Comparison of ENCODE assay signal across 38 cellular contexts in the genomic region with DNA sequence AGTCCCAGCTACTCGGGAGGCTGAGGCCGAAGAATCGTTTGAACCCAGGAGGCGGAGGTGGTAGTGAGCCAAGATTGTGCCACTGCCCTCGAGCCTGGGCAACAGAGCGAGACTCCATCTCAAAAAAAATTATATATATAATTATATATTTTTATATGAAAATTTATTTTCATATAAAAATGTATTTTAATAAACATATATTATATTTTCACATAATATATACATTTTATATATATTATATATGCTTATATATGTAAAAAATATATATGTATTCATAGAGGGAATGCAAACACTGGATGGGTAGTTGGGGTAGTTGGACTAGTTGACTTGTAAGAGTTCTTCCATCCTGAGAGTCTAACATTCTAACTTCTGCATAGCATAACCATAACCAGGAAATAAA. TPM values are rescaled to one million over a fixed set of nuclear protein-coding genes. Genes with fewer than 3 reads are reported as not detected.
"Had no signal": no experiment of that assay in that cellular context is flagged by ENCODE, and none has a peak within 500 bp of the region (broad histone marks: within the 10 kb centered on the region; RNA-seq: fewer than 3 reads in every experiment).

No MANE protein-coding gene starts in this region.

- H3K36me3 ChIP-seq: MG63 had no signal

- H3K4me3 ChIP-seq: MG63 had no signal

- H3K27me3 ChIP-seq: MG63 had no signal

- DNase-seq: Karpas-422, Kasumi-1, MG63, MM.1S, MV-4-11, NCI-H1048, NCI-H1092, NCI-H1092 treated with DMSO at 0.1 percent for 48 hours, NCI-H1105, NCI-H1105 treated with DMSO at 0.1 percent for 48 hours, NCI-H1417, NCI-H1417 treated with DMSO at 0.1 percent for 48 hours, NCI-H1436, NCI-H1436 treated with DMSO at 0.1 percent for 48 hours, NCI-H146, NCI-H1694, NCI-H1694 treated with DMSO at 0.1 percent for 48 hours, NCI-H187, NCI-H187 treated with DMSO at 0.1 percent for 48 hours, NCI-H1930, NCI-H2029, NCI-H2029 treated with DMSO at 0.1 percent for 48 hours, NCI-H2081, NCI-H2081 treated with DMSO at 0.1 percent for 48 hours, NCI-H2107, NCI-H2171, NCI-H2171 treated with DMSO at 0.1 percent for 48 hours, NCI-H2227 treated with DMSO at 0.1 percent for 48 hours, NCI-H226, NCI-H345, NCI-H446, NCI-H446 treated with DMSO at 0.1 percent for 48 hours, NCI-H510A, NCI-H510A treated with DMSO at 0.1 percent for 48 hours had no signal

RNA-seq across cellular contexts. Expression of gene DEUP1, which starts 20.3 kb away (rescaled TPM):
- total RNA-seq: LHCN-M2, M059J, MCF 10A, NCI-H460 had no signal
